In the genomic region with DNA sequence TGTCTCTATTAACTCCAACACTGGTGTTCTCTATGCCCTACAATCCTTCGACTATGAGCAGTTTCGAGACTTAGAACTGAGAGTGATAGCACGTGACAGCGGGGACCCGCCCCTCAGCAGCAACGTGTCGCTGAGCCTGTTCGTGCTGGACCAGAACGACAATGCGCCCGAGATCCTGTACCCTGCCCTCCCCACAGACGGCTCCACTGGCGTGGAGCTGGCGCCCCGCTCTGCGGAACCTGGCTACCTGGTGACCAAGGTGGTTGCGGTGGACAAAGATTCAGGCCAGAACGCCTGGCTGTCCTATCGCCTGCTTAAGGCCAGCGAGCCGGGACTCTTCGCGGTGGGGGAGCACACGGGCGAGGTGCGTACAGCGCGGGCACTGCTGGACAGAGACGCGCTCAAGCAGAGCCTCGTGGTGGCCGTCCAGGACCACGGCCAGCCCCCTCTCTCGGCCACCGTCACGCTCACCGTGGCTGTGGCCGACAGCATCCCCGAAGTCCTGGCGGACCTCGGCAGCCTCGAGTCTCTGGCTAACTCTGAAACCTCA, we compare ENCODE assay signal across 1 cellular context.
TF ChIP-seq lines count a peak whose summit lies in the region.

No MANE protein-coding gene starts in this region.

TF ChIP-seq in GM23338, 12 proteins besides CTCF, POLR2A, EP300 and RAD21:
- TF ChIP-seq REST (IDR thresholded peaks at IDR 0.05; ENCODE audit: unreplicated experiment) (peak; percentile 48), NANOG (IDR thresholded peaks at IDR 0.05; ENCODE audit: borderline replicate concordance) (no peak), POLR2AphosphoS5 (IDR thresholded peaks at IDR 0.05; ENCODE audit: low read depth) (no peak), CREB1 (CRISPR knock-in tag; IDR thresholded peaks at IDR 0.05; ENCODE audit: low read depth) (no peak)
